In genomic region chr6:89475634-89476033, GRCh38 we compare ENCODE assay signal across 10 cellular contexts. TPM values are rescaled to one million over a fixed set of nuclear protein-coding genes. Genes with fewer than 3 reads are reported as not detected.
DNase-seq lines count a peak whose midpoint lies in the region; ATAC-seq, FAIRE-seq and TF ChIP-seq lines count a peak whose summit lies in the region.
"Had no signal": no experiment of that assay in that cellular context is flagged by ENCODE, and none has a peak within 500 bp of the region (broad histone marks: within the 10 kb centered on the region; RNA-seq: fewer than 3 reads in every experiment).

No MANE protein-coding gene starts in this region.

- H3K4me3 Mint-ChIP-seq in CD8-positive, alpha-beta T cell, result peak overlapping the region; percentile 24
- H3K4me3 Mint-ChIP-seq: neural progenitor cell had no signal

- no peak overlapping the region for H3K4me3 ChIP-seq in CD8-positive, alpha-beta T cell (ENCODE audit: low read depth, low read length)
- H3K4me3 ChIP-seq in left ventricle myocardium inferior (peak overlapping the region; percentile 13), SJCRH30 (no peak overlapping the region)
- H3K4me3 ChIP-seq: body of pancreas, neural progenitor cell had no signal

- H3K36me3 Mint-ChIP-seq in CD8-positive, alpha-beta T cell, result no peaks in the 10 kb centered on the region

- peak overlapping the region; percentile 7 for H3K27ac Mint-ChIP-seq in CD8-positive, alpha-beta T cell
- H3K27ac Mint-ChIP-seq: neural progenitor cell had no signal

- no peak overlapping the region for H3K27ac ChIP-seq in CD8-positive, alpha-beta T cell (ENCODE audit: low read depth, low read length)
- H3K27ac ChIP-seq in left ventricle myocardium inferior (replicated peaks), result peak overlapping the region; percentile 55
- H3K27ac ChIP-seq in SJCRH30, result no peak overlapping the region
- H3K27ac ChIP-seq: neural progenitor cell had no signal

- H3K27me3 ChIP-seq in CD8-positive, alpha-beta T cell (ENCODE audit: insufficient read depth, low read length), result no peaks in the 10 kb centered on the region
- H3K27me3 ChIP-seq in left ventricle myocardium inferior (ENCODE audit: low read depth), result no peaks in the 10 kb centered on the region
- H3K27me3 ChIP-seq in SJCRH30, result no peaks in the 10 kb centered on the region
- H3K27me3 ChIP-seq: body of pancreas, neural progenitor cell had no signal

- peaks cover 17% of the 10 kb centered on the region for H3K4me1 ChIP-seq in CD8-positive, alpha-beta T cell (ENCODE audit: insufficient read depth, low read length)
- H3K4me1 ChIP-seq in left ventricle myocardium inferior (peaks cover 29% of the 10 kb centered on the region), SJCRH30 (no peaks in the 10 kb centered on the region)
- H3K4me1 ChIP-seq: body of pancreas had no signal

- FAIRE-seq in frontal cortex (lab: Jason Lieb, UNC), result no peak

- TF ChIP-seq CTCF in CD8-positive, alpha-beta T cell (IDR thresholded peaks at IDR 0.05), result no peak
- no peak for TF ChIP-seq CTCF in left ventricle myocardium inferior (IDR thresholded peaks at IDR 0.05; ENCODE audit: borderline replicate concordance)

- intact Hi-C loops in CD8-positive, alpha-beta T cell (cut with DNase I, micrococcal nuclease), result loop anchor here in 1 of 2 experiments (5.0 kb wide), 1 partner anchor 72 kb away; no protein-coding TSS in a partner anchor
- intact Hi-C loops in left ventricle myocardium inferior (cut with micrococcal nuclease), result no loop called here

- H3K27me3 Mint-ChIP-seq in CD8-positive, alpha-beta T cell (ENCODE audit: low read depth), result no peaks in the 10 kb centered on the region

- peak in 1 of 7 experiments; percentile 1 for DNase-seq in CD8-positive, alpha-beta T cell
- DNase-seq in RPMI8226 (peak; percentile 37), left ventricle myocardium inferior (no peak), frontal cortex (ENCODE audit: low spot score in 2 of 2) (no peak), COR-L47 (lab: John Stamatoyannopoulos, UW) (no peak), COLO668 (lab: John Stamatoyannopoulos, UW; ENCODE audit: unreplicated experiment) (no peak), SJCRH30 (no peak)
- DNase-seq: body of pancreas had no signal

- ATAC-seq in CD8-positive, alpha-beta T cell, result peak; percentile 44
- ATAC-seq in GM21717 (IDR thresholded peaks at IDR 0.05; ENCODE audit: unreplicated experiment), result peak; percentile 61
- ATAC-seq: body of pancreas had no signal

- H3K4me1 Mint-ChIP-seq in CD8-positive, alpha-beta T cell (ENCODE audit: low read depth), result peaks cover 24% of the 10 kb centered on the region

- POLR2A ChIA-PET in CD8-positive, alpha-beta T cell (lab: Charles Lee), result no interaction called here

- no peaks in the 10 kb centered on the region for H3K36me3 ChIP-seq in CD8-positive, alpha-beta T cell (ENCODE audit: insufficient read depth, low read length)
- H3K36me3 ChIP-seq in left ventricle myocardium inferior (no peaks in the 10 kb centered on the region), SJCRH30 (no peaks in the 10 kb centered on the region)
- H3K36me3 ChIP-seq: neural progenitor cell had no signal

- H3K9me3 Mint-ChIP-seq in CD8-positive, alpha-beta T cell, result no peaks in the 10 kb centered on the region

- H3K9me3 ChIP-seq in CD8-positive, alpha-beta T cell (ENCODE audit: low read length), result no peaks in the 10 kb centered on the region
- H3K9me3 ChIP-seq in left ventricle myocardium inferior (replicated peaks), result no peaks in the 10 kb centered on the region
- no peaks in the 10 kb centered on the region for H3K9me3 ChIP-seq in SJCRH30 (replicated peaks)
- H3K9me3 ChIP-seq: body of pancreas had no signal

- CTCF ChIA-PET in CD8-positive, alpha-beta T cell (lab: Charles Lee), result no interaction called here

RNA-seq across cellular contexts. Expression of gene ANKRD6, which starts 42.7 kb away (rescaled TPM):
- total RNA-seq in CD8-positive, alpha-beta T cell, result 1 to 10 TPM; 4.3 to 5.9 TPM
- total RNA-seq in left ventricle myocardium inferior, result 11.1 TPM
- 28.9 TPM for total RNA-seq in frontal cortex
- 0.18 and 0.73 TPM in 2 replicates for total RNA-seq in SJCRH30 (2014; rRNA removed; shearing (Covaris generic))
